ENCODE assay signal across 24 cellular contexts in the genomic region with DNA sequence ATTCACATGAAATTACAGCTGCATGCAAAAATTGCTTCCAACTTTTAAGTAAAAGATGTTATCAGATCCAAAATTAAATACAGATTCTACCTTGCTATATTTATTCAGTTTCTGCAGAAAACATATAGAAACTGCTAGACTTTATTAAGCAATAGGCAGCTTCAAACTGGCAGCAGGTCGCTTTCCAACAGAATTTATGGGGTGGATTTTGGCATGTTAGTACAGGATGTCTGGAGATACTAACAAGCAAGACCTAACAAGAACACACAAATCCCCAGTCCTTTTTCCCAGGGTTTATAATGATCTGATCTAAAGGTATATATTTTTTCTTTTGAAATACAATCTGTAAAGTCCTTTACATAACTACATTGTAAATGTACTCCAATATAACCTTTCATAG. TPM values are rescaled to one million over a fixed set of nuclear protein-coding genes. Genes with fewer than 3 reads are reported as not detected.
DNase-seq lines count a peak whose midpoint lies in the region; ATAC-seq, FAIRE-seq and TF ChIP-seq lines count a peak whose summit lies in the region.
"Had no signal": no experiment of that assay in that cellular context is flagged by ENCODE, and none has a peak within 500 bp of the region (broad histone marks: within the 10 kb centered on the region; RNA-seq: fewer than 3 reads in every experiment).

No MANE protein-coding gene starts in this region.

- H3K36me3 ChIP-seq in RWPE2 (ENCODE audit: low read depth) (no peaks in the 10 kb centered on the region), suprapubic skin (no peaks in the 10 kb centered on the region), pancreas (no peaks in the 10 kb centered on the region)
- H3K36me3 ChIP-seq: SJSA1 had no signal

- ATAC-seq in RWPE2 (ENCODE audit: low read depth) (peak; percentile 58; the same call in 2 of the 3 replicates), esophagus mucosa (peak; percentile 66), GM19324 (IDR thresholded peaks at IDR 0.05; ENCODE audit: low FRiP score, unreplicated experiment) (no peak), pancreas (no peak), GM18868 (IDR thresholded peaks at IDR 0.05; ENCODE audit: unreplicated experiment) (no peak)
- ATAC-seq: HCT116 had no signal

- peak overlapping the region; percentile 30 for H3K27ac ChIP-seq in RWPE2 (ENCODE audit: poor library complexity, severe bottlenecking)
- peak overlapping the region; percentile 42 for H3K27ac ChIP-seq in suprapubic skin
- no peak overlapping the region for H3K27ac ChIP-seq in pancreas
- H3K27ac ChIP-seq: 22Rv1, BLaER1, SJSA1 had no signal

- H3K27me3 ChIP-seq in RWPE2 (ENCODE audit: insufficient read depth, poor library complexity, severe bottlenecking), result no peaks in the 10 kb centered on the region
- H3K27me3 ChIP-seq in suprapubic skin, result no peaks in the 10 kb centered on the region
- H3K27me3 ChIP-seq in pancreas, result no peaks in the 10 kb centered on the region
- H3K27me3 ChIP-seq: BLaER1 had no signal

- no peak for TF ChIP-seq CTCF in RWPE2 (IDR thresholded peaks at IDR 0.05; ENCODE audit: poor library complexity, severe bottlenecking)
- TF ChIP-seq CTCF in suprapubic skin (IDR thresholded peaks at IDR 0.05), result no peak
- no peak for TF ChIP-seq CTCF in pancreas (IDR thresholded peaks at IDR 0.05)

- intact Hi-C loops in pancreas (cut with DNase I), result no loop called here

- no peak for FAIRE-seq in pancreas (lab: Jason Lieb, UNC)
- FAIRE-seq: GM12891, GM18507, H1, HTR-8/SVneo had no signal

- H3K9me3 ChIP-seq in RWPE2 (ENCODE audit: severe bottlenecking) (no peaks in the 10 kb centered on the region), suprapubic skin (no peaks in the 10 kb centered on the region), pancreas (no peaks in the 10 kb centered on the region)
- H3K9me3 ChIP-seq: SJSA1 had no signal

- H3K4me3 ChIP-seq in RWPE2 (ENCODE audit: severe bottlenecking) (no peak overlapping the region), suprapubic skin (no peak overlapping the region), pancreas (no peak overlapping the region)
- H3K4me3 ChIP-seq: BLaER1, SJSA1 had no signal

- no peak for TF ChIP-seq EP300 in suprapubic skin (IDR thresholded peaks at IDR 0.05)

- no peak for TF ChIP-seq POLR2A in suprapubic skin (IDR thresholded peaks at IDR 0.05)

- H3K4me1 ChIP-seq in RWPE2 (ENCODE audit: insufficient read depth, poor library complexity, severe bottlenecking) (peaks cover 35% of the 10 kb centered on the region), suprapubic skin (peaks cover 54% of the 10 kb centered on the region), pancreas (peaks cover 14 to 16% (median 14%) of the 10 kb centered on the region in 3 donors)
- H3K4me1 ChIP-seq: BLaER1, SJSA1 had no signal

- WGBS in suprapubic skin, result 48% methylated on average over 1 of the region's 1 CpG
- 86 to 95% methylated on average over 1 of the region's 1 CpG for WGBS in pancreas, 2 donors

- DNase-seq in DMS 273 (lab: John Stamatoyannopoulos, UW; ENCODE audit: unreplicated experiment) (peak; percentile 13), DMS 273 treated with DMSO at 0.1 percent for 48 hours (lab: John Stamatoyannopoulos, UW) (no peak), RWPE2 (ENCODE audit: low spot score) (no peak), suprapubic skin (ENCODE audit: low spot score in 2 of 2) (no peak), pancreas (no peak)
- DNase-seq: ACHN; CD4-positive, alpha-beta T cell; COR-L47; KG1; NCI-H1930; NCI-H226; NCI-H510A treated with DMSO at 0.1 percent for 48 hours; NCI-H748 treated with DMSO at 0.1 percent for 48 hours had no signal

RNA-seq across cellular contexts. Expression of a gene that starts 27.5 kb away (rescaled TPM):
- total RNA-seq in esophagus mucosa, result 12.2 TPM
- 100 to 1,000 TPM in 1 of 4 donors, 10 to 100 TPM in 3; 54.3 to 110 (median 72.7) TPM for total RNA-seq in suprapubic skin
- 10 to 100 TPM in 4 of 6 donors, 1 to 10 TPM in 2; 8.2 to 19.7 (median 10.5) TPM for total RNA-seq in pancreas
- 10 to 100 TPM in 1 of 2 donors, 1 to 10 TPM in 1; 9.4 to 18.4 TPM for polyA plus RNA-seq in pancreas

Comparison
In these comparisons a context has a peak if more than half of its experiments do, and no peak if none do; other contexts are left out.
1. ATAC-seq: peak in RWPE2 (single experiment) and esophagus mucosa (single experiment); none in GM19324 (single experiment), pancreas (0 of 4) and GM18868 (single experiment).
2. H3K27ac ChIP-seq: peak in RWPE2 (single experiment) and suprapubic skin (single experiment); none in pancreas (0 of 4).